In the genomic region with DNA sequence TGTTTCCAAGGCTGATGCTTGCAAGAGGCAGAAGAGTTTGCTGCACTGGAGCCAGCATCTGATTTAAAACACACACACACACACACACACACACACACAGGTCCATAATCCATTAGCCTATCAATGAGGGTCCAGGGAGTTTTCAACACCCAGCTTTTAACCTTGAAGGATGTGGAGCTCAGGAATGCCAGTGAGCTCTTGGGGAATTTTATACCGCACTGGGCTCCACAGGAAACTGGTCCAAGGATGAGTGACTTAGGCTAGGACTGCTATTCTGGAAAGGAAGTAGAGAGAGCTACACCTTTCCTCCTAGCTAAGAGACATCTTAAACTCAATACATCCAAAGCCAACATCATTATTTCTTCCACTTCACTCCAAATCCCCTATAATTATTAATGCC, we compare ENCODE assay signal across 12 cellular contexts. TPM values are rescaled to one million over a fixed set of nuclear protein-coding genes. Genes with fewer than 3 reads are reported as not detected.
DNase-seq lines count a peak whose midpoint lies in the region; ATAC-seq, FAIRE-seq and TF ChIP-seq lines count a peak whose summit lies in the region.
"Had no signal": no experiment of that assay in that cellular context is flagged by ENCODE, and none has a peak within 500 bp of the region (broad histone marks: within the 10 kb centered on the region; RNA-seq: fewer than 3 reads in every experiment).

No MANE protein-coding gene starts in this region.

- H2BK15ac ChIP-seq in H9 (ENCODE audit: low read depth, low read length) = no peak overlapping the region

- no peak overlapping the region for H3K18ac ChIP-seq in H9 (ENCODE audit: insufficient read length, low read depth, low read length)

- H3K79me1 ChIP-seq in H9 (ENCODE audit: insufficient read depth, low read depth, low read length, poor library complexity, severe bottlenecking) = no peaks in the 10 kb centered on the region

- H3K9ac ChIP-seq in H9 (ENCODE audit: extremely low read depth, insufficient read length, low read length) = no peak overlapping the region
- H3K9ac ChIP-seq in neural progenitor cell = no peak overlapping the region

- no peak for ATAC-seq in CD8-positive, alpha-beta T cell

- DNase-seq in CD8-positive, alpha-beta T cell = no peak
- DNase-seq in H9 = no peak
- DNase-seq in astrocyte of the hippocampus (ENCODE audit: low read depth, low spot score) = peak; percentile 7
- DNase-seq in neural progenitor cell (ENCODE audit: low spot score) = no peak
- no peak for DNase-seq in RPMI8226
- DNase-seq in GM19239 (ENCODE audit: insufficient read length, low spot score) = no peak
- DNase-seq in effector CD8-positive, alpha-beta T cell (lab: John Stamatoyannopoulos, UW) = no peak
- DNase-seq: DMS79 had no signal

- FAIRE-seq in GM19239 (lab: Jason Lieb, UNC) = no peak
- FAIRE-seq: RCC 7860 had no signal

- peaks cover 17% of the 10 kb centered on the region for H3K4me1 ChIP-seq in CD8-positive, alpha-beta T cell (ENCODE audit: insufficient read depth, low read length)
- H3K4me1 ChIP-seq in H9 (ENCODE audit: insufficient read depth, low read length) (no peaks in the 10 kb centered on the region), neural progenitor cell (peaks cover 31% of the 10 kb centered on the region)

- H2BK120ac ChIP-seq in H9 (ENCODE audit: low read depth, low read length, poor library complexity, severe bottlenecking) = no peak overlapping the region

- peaks cover 32% of the 10 kb centered on the region for H3F3A ChIP-seq in neural progenitor cell (ENCODE audit: low read depth)

- H3K36me3 ChIP-seq in CD8-positive, alpha-beta T cell (ENCODE audit: insufficient read depth, low read length) = no peaks in the 10 kb centered on the region
- H3K36me3 ChIP-seq in neural progenitor cell = no peaks in the 10 kb centered on the region
- H3K36me3 ChIP-seq: cardiac muscle cell had no signal

- H4K8ac ChIP-seq in H9 (replicated peaks; ENCODE audit: insufficient read length, low read depth, low read length) = no peak overlapping the region

- peaks cover 24% of the 10 kb centered on the region for H3K27me3 ChIP-seq in CD8-positive, alpha-beta T cell (ENCODE audit: insufficient read depth, low read length)
- peaks cover 29% of the 10 kb centered on the region; the same call in 1 of the 2 replicates for H3K27me3 ChIP-seq in H9 (ENCODE audit: insufficient read depth, low read length)
- peaks cover 91% of the 10 kb centered on the region for H3K27me3 ChIP-seq in neural progenitor cell
- H3K27me3 ChIP-seq: cardiac muscle cell had no signal

- no peaks in the 10 kb centered on the region for H3K36me3 Mint-ChIP-seq in CD8-positive, alpha-beta T cell
- peaks cover 0 to 2% (median 0%) of the 10 kb centered on the region in 3 experiments; a peak in 1 of 7 replicates for H3K36me3 Mint-ChIP-seq in H9 (ENCODE audit: insufficient read depth in 1 of 3, low read depth in 3 of 3)
- H3K36me3 Mint-ChIP-seq in neural progenitor cell = no peaks in the 10 kb centered on the region

- no peak overlapping the region for H3K27ac Mint-ChIP-seq in CD8-positive, alpha-beta T cell
- H3K27ac Mint-ChIP-seq in H9 = no peak overlapping the region
- H3K27ac Mint-ChIP-seq in neural progenitor cell = no peak overlapping the region

- H3K56ac ChIP-seq in H9 (ENCODE audit: insufficient read length, low read depth, low read length) = no peak overlapping the region

- H3K4me1 Mint-ChIP-seq in CD8-positive, alpha-beta T cell (ENCODE audit: low read depth) = peaks cover 22% of the 10 kb centered on the region
- H3K4me1 Mint-ChIP-seq in H9 (peaks cover 13 to 20% of the 10 kb centered on the region in 2 experiments), neural progenitor cell (peaks cover 22% of the 10 kb centered on the region)

- H3K4me3 Mint-ChIP-seq in CD8-positive, alpha-beta T cell = peak overlapping the region; percentile 75
- peak overlapping the region; percentile 65 to 83; a peak in 2 of 5 replicates for H3K4me3 Mint-ChIP-seq in H9
- H3K4me3 Mint-ChIP-seq in neural progenitor cell = peak overlapping the region; percentile 88

- CTCF ChIA-PET in CD8-positive, alpha-beta T cell (lab: Charles Lee) = interaction anchor here (1.0 to 1.2 kb wide), 4 partner anchors 9 to 265 kb away, joined by 3 to 4 read pairs (median 3); no protein-coding TSS in a partner anchor

- H3K4ac ChIP-seq in H9 (ENCODE audit: low read depth, low read length) = no peak overlapping the region

- H3T11ph ChIP-seq in H9 (ENCODE audit: low read length) = no peak overlapping the region

- no peak overlapping the region for H3K4me2 ChIP-seq in H9 (ENCODE audit: insufficient read depth, insufficient read length, low read length)
- peak overlapping the region; percentile 93 for H3K4me2 ChIP-seq in neural progenitor cell

- no peak overlapping the region for H3K27ac ChIP-seq in CD8-positive, alpha-beta T cell (ENCODE audit: low read depth, low read length)
- H3K27ac ChIP-seq in H9 (ENCODE audit: insufficient read length, low read depth, low read length) = no peak overlapping the region
- H3K27ac ChIP-seq in neural progenitor cell = no peak overlapping the region
- H3K27ac ChIP-seq: cardiac muscle cell, epithelial cell of prostate, HL-60 had no signal

- H3K9me3 ChIP-seq in CD8-positive, alpha-beta T cell (ENCODE audit: low read length) = no peaks in the 10 kb centered on the region
- H3K9me3 ChIP-seq in H9 (ENCODE audit: control insufficient read depth, low read depth, low read length) = no peaks in the 10 kb centered on the region
- no peaks in the 10 kb centered on the region for H3K9me3 ChIP-seq in neural progenitor cell (ENCODE audit: low read depth)

- H2AFZ ChIP-seq in H9 (ENCODE audit: low read length) (no peak overlapping the region), neural progenitor cell (replicated peaks) (peak overlapping the region; percentile 80)

- intact Hi-C loops in CD8-positive, alpha-beta T cell (cut with DNase I, micrococcal nuclease) = no loop called here

- no peak overlapping the region for H2BK12ac ChIP-seq in H9 (ENCODE audit: insufficient read length, low read depth, low read length)

- no peak overlapping the region for H2AK5ac ChIP-seq in H9 (ENCODE audit: insufficient read length, low read length)

- no peak overlapping the region for H4K5ac ChIP-seq in H9 (ENCODE audit: insufficient read length, low read depth, low read length)

- H4K91ac ChIP-seq in H9 (ENCODE audit: insufficient read length, low read depth, low read length) = no peak overlapping the region

- no peaks in the 10 kb centered on the region for H4K20me1 ChIP-seq in H9 (ENCODE audit: control insufficient read depth, insufficient read depth, insufficient read length)
- peaks cover 27% of the 10 kb centered on the region for H4K20me1 ChIP-seq in neural progenitor cell (ENCODE audit: low read depth)

- H3K14ac ChIP-seq in H9 (ENCODE audit: insufficient read depth, low read length) = no peak overlapping the region

- POLR2A ChIA-PET in CD8-positive, alpha-beta T cell (lab: Charles Lee) = no interaction called here

- H3K27me3 Mint-ChIP-seq in CD8-positive, alpha-beta T cell (ENCODE audit: low read depth) = peaks cover 61% of the 10 kb centered on the region
- H3K27me3 Mint-ChIP-seq in H9 (ENCODE audit: low read depth) = peaks cover 93% of the 10 kb centered on the region
- H3K27me3 Mint-ChIP-seq in neural progenitor cell (ENCODE audit: insufficient read depth, low read depth) = peaks cover 22% of the 10 kb centered on the region

- no peak for TF ChIP-seq CTCF in CD8-positive, alpha-beta T cell (IDR thresholded peaks at IDR 0.05)
- no peak for TF ChIP-seq CTCF in H9 (conservative IDR thresholded peaks at IDR 0.05)
- no peak for TF ChIP-seq CTCF in neural progenitor cell (IDR thresholded peaks at IDR 0.05)

- no peak overlapping the region for H3K23ac ChIP-seq in H9 (ENCODE audit: insufficient read length, low read depth, low read length)

- H3K23me2 ChIP-seq in H9 (ENCODE audit: insufficient read length, low read depth, low read length, poor library complexity, severe bottlenecking) = peaks cover 13% of the 10 kb centered on the region

- H3K79me2 ChIP-seq in H9 (ENCODE audit: insufficient read depth, low read length) (no peaks in the 10 kb centered on the region), neural progenitor cell (ENCODE audit: low read depth) (no peaks in the 10 kb centered on the region)

- H3K4me3 ChIP-seq in CD8-positive, alpha-beta T cell (ENCODE audit: low read depth, low read length) = no peak overlapping the region
- no peak overlapping the region for H3K4me3 ChIP-seq in neural progenitor cell

- H3K9me3 Mint-ChIP-seq in CD8-positive, alpha-beta T cell = no peaks in the 10 kb centered on the region
- H3K9me3 Mint-ChIP-seq in H9 (peaks cover 0 to 4% of the 10 kb centered on the region in 2 experiments; a peak in 2 of 5 replicates), neural progenitor cell (no peaks in the 10 kb centered on the region)

- whole genome bisulfite sequencing in H9 (ENCODE audit: extremely low coverage, insufficient read length, low lambda C conversion rate) = no CpG with 5 or more reads among the region's 1 CpG

- no peak overlapping the region for H2BK20ac ChIP-seq in H9 (ENCODE audit: low read depth, low read length, poor library complexity, severe bottlenecking)

- H2BK5ac ChIP-seq in H9 (ENCODE audit: insufficient read length, low read length) = no peak overlapping the region

RNA-seq across cellular contexts. Expression of a gene that starts 0.9 kb away (rescaled TPM):
- total RNA-seq in CD8-positive, alpha-beta T cell = under 1 TPM; 0.24 to 0.33 TPM
- total RNA-seq in H9 (2021) (0.13 TPM in 1 of 2 replicates, not detected in the other), neural progenitor cell (ENCODE audit: low replicate concordance) (0.13 and 0.62 TPM in 2 replicates)
